Comparison of ENCODE assay signal across 15 cellular contexts in genomic region chr13:31367410-31367809, GRCh38.
DNase-seq lines count a peak whose midpoint lies in the region; ATAC-seq, FAIRE-seq and TF ChIP-seq lines count a peak whose summit lies in the region.
"Had no signal": no experiment of that assay in that cellular context is flagged by ENCODE, and none has a peak within 500 bp of the region (broad histone marks: within the 10 kb centered on the region; RNA-seq: fewer than 3 reads in every experiment).

No MANE protein-coding gene starts in this region.

- H3F3A ChIP-seq in PC-3 (ENCODE audit: low read length, unreplicated experiment): no peaks in the 10 kb centered on the region

- H3K27ac ChIP-seq in H1 (ENCODE audit: low read depth, low read length) (no peak overlapping the region), PC-3 (ENCODE audit: low read length) (no peak overlapping the region)
- H3K27ac ChIP-seq: 22Rv1, BLaER1 had no signal

- no peaks in the 10 kb centered on the region for H3K36me3 Mint-ChIP-seq in osteocyte (ENCODE audit: unreplicated experiment)
- H3K36me3 Mint-ChIP-seq: CD8-positive, alpha-beta memory T cell had no signal

- intact Hi-C loops in PC-3 (cut with micrococcal nuclease): no loop called here

- no peak overlapping the region for H3K27ac Mint-ChIP-seq in osteocyte (ENCODE audit: unreplicated experiment)
- H3K27ac Mint-ChIP-seq: CD8-positive, alpha-beta memory T cell had no signal

- TF ChIP-seq POLR2A in H1 (IDR thresholded peaks at IDR 0.05; ENCODE audit: control extremely low read depth in 1 of 2, low read depth in 2 of 2, low read length in 2 of 2): no peak

- H3K27me3 ChIP-seq in BE2C (peaks cover 5% of the 10 kb centered on the region), H1 (replicated peaks in 1 of 4; ENCODE audit: control insufficient read depth in 3 of 4, extremely low read depth in 1 of 4, insufficient read depth in 3 of 4, low read length in 3 of 4) (no peaks in the 10 kb centered on the region), PC-3 (ENCODE audit: low read length) (peaks cover 23% of the 10 kb centered on the region)
- H3K27me3 ChIP-seq: BLaER1 had no signal

- H3K4me1 Mint-ChIP-seq in osteocyte (ENCODE audit: unreplicated experiment): no peaks in the 10 kb centered on the region
- H3K4me1 Mint-ChIP-seq: CD8-positive, alpha-beta memory T cell had no signal

- H2BK120ac ChIP-seq in H1 (replicated peaks; ENCODE audit: low read depth, low read length): no peak overlapping the region

- TF ChIP-seq EP300 in Ishikawa (IDR thresholded peaks at IDR 0.05; ENCODE audit: borderline replicate concordance): no peak
- TF ChIP-seq EP300 in H1 (IDR thresholded peaks at IDR 0.05; ENCODE audit: borderline replicate concordance in 1 of 2, low read depth in 2 of 2, low read length in 2 of 2): no peak

- TF ChIP-seq RAD21 in Ishikawa (IDR thresholded peaks at IDR 0.05; ENCODE audit: low read depth) (peak; percentile 23; the same call in 1 of the 2 replicates), H1 (IDR thresholded peaks at IDR 0.05 in 1 of 2, conservative IDR thresholded peaks at IDR 0.05 in 1 of 2; ENCODE audit: low read depth in 2 of 2, low read length in 2 of 2) (peak; percentile 44 to 55)

- no peaks in the 10 kb centered on the region for H3K9me3 Mint-ChIP-seq in osteocyte (ENCODE audit: unreplicated experiment)

- H3K4me3 Mint-ChIP-seq in osteocyte (ENCODE audit: unreplicated experiment): no peak overlapping the region
- H3K4me3 Mint-ChIP-seq: CD8-positive, alpha-beta memory T cell; IgD-negative memory B cell had no signal

- H3K4me1 ChIP-seq in BE2C (no peaks in the 10 kb centered on the region), H1 (replicated peaks in 1 of 4; ENCODE audit: control insufficient read depth in 3 of 4, insufficient read depth in 4 of 4, low read length in 3 of 4) (no peaks in the 10 kb centered on the region), PC-3 (ENCODE audit: insufficient read depth, low read length) (no peaks in the 10 kb centered on the region)
- H3K4me1 ChIP-seq: BLaER1, Caco-2 had no signal

- H2AK5ac ChIP-seq in H1 (ENCODE audit: low read depth, low read length): no peak overlapping the region

- H3K9me3 ChIP-seq in BE2C (peaks cover 5% of the 10 kb centered on the region), H1 (ENCODE audit: insufficient read depth in 2 of 2, low read depth in 1 of 2, low read length in 1 of 2) (peaks cover 12 to 23% of the 10 kb centered on the region in 2 experiments), PC-3 (ENCODE audit: low read length) (no peaks in the 10 kb centered on the region)

- no peak overlapping the region for H4K91ac ChIP-seq in H1 (replicated peaks; ENCODE audit: insufficient read length, low read length)

- H3K4me2 ChIP-seq in H1 (ENCODE audit: insufficient read depth in 1 of 2, low read depth in 2 of 2, low read length in 2 of 2): no peak overlapping the region
- H3K4me2 ChIP-seq in PC-3 (ENCODE audit: low read length): no peak overlapping the region
- H3K4me2 ChIP-seq: BLaER1 had no signal

- H3K56ac ChIP-seq in H1 (replicated peaks; ENCODE audit: insufficient read length, low read depth, low read length): no peak overlapping the region

- no peaks in the 10 kb centered on the region for H3K23me2 ChIP-seq in H1 (ENCODE audit: low read depth, low read length)

- no peak overlapping the region for H4K5ac ChIP-seq in H1 (ENCODE audit: insufficient read length, low read depth, low read length)

- no peaks in the 10 kb centered on the region for H4K20me1 ChIP-seq in H1 (replicated peaks in 1 of 2; ENCODE audit: control insufficient read depth in 1 of 2, insufficient read depth in 2 of 2, low read length in 2 of 2)
- no peaks in the 10 kb centered on the region for H4K20me1 ChIP-seq in PC-3 (ENCODE audit: low read length)
- H4K20me1 ChIP-seq: BLaER1 had no signal

- H3K4me3 ChIP-seq in BE2C (ENCODE audit: low read depth, low read length) (no peak overlapping the region), H1 (ENCODE audit: extremely low read depth in 1 of 4, insufficient read depth in 2 of 4, low read depth in 3 of 4, low read length in 4 of 4) (no peak overlapping the region), PC-3 (ENCODE audit: low read length) (no peak overlapping the region)
- H3K4me3 ChIP-seq: BLaER1 had no signal

- H3K14ac ChIP-seq in H1 (ENCODE audit: insufficient read length): no peak overlapping the region

- no peaks in the 10 kb centered on the region; the same call in 1 of the 2 replicates for H3K79me1 ChIP-seq in H1 (ENCODE audit: low read depth, low read length)

- H2BK5ac ChIP-seq in H1 (ENCODE audit: low read depth, low read length): no peak overlapping the region

- H3K36me3 ChIP-seq in BE2C (no peaks in the 10 kb centered on the region), H1 (ENCODE audit: control insufficient read depth in 2 of 4, insufficient read depth in 4 of 4, low read length in 3 of 4) (no peaks in the 10 kb centered on the region), PC-3 (ENCODE audit: low read depth, low read length) (no peaks in the 10 kb centered on the region)
- H3K36me3 ChIP-seq: BLaER1 had no signal

- no peak overlapping the region for H3K9ac ChIP-seq in H1 (replicated peaks in 1 of 4; ENCODE audit: extremely low read depth in 1 of 4, low read depth in 3 of 4, low read length in 3 of 4)
- no peak overlapping the region for H3K9ac ChIP-seq in PC-3 (ENCODE audit: low read length)
- H3K9ac ChIP-seq: BLaER1 had no signal

- no peak overlapping the region for H3K23ac ChIP-seq in H1 (ENCODE audit: insufficient read length)

- no TSS peak for BruUV-seq in PC-3 (replicated peaks; lab: Mats Ljungman, UMichigan)

- peaks cover 8% of the 10 kb centered on the region for H3K27me3 Mint-ChIP-seq in osteocyte (ENCODE audit: unreplicated experiment)
- H3K27me3 Mint-ChIP-seq: IgD-negative memory B cell had no signal

- POLR2A ChIA-PET in H1 (lab: Charles Lee; ENCODE audit: partially characterized antibody): no interaction called here
- POLR2A ChIA-PET in PC-3 (lab: Charles Lee; ENCODE audit: unreplicated experiment): no interaction called here

- no peak overlapping the region for H2BK20ac ChIP-seq in H1 (ENCODE audit: low read length)

- H3K18ac ChIP-seq in H1 (ENCODE audit: extremely low read depth, low read length): no peak overlapping the region

- no peaks in the 10 kb centered on the region for H3K79me2 ChIP-seq in H1 (ENCODE audit: control insufficient read depth in 1 of 2, insufficient read depth in 2 of 2, low read length in 2 of 2)
- no peaks in the 10 kb centered on the region for H3K79me2 ChIP-seq in PC-3 (ENCODE audit: low read length)

- CTCF ChIA-PET in H1 (lab: Charles Lee; ENCODE audit: partially characterized antibody): interaction anchor here (1.3 kb wide), 1 partner anchor 43 kb away, joined by 4 read pairs; no protein-coding TSS in a partner anchor
- CTCF ChIA-PET in PC-3 (lab: Charles Lee): no interaction called here

- no peak overlapping the region for H4K8ac ChIP-seq in H1 (ENCODE audit: extremely low read depth, insufficient read depth, low read length)

- no peak for FAIRE-seq in H1 (lab: Jason Lieb, UNC)
- FAIRE-seq: GM12892 had no signal

- 85% methylated on average over 2 of the region's 2 CpGs; no CpG with 5 or more reads in 1 of the 2 experiments for WGBS in H1 (ENCODE audit: extremely low coverage in 1 of 2, insufficient coverage in 1 of 2, insufficient read length in 1 of 2, insufficient replicate concordance in 2 of 2, low coverage in 1 of 2, low lambda C conversion rate in 2 of 2, missing lambda C conversion rate in 1 of 2), 2 experiments

- TF ChIP-seq CTCF in BE2C (IDR thresholded peaks at IDR 0.05; ENCODE audit: low read depth, low read length): peak; percentile 14; the same call in 1 of the 2 replicates
- TF ChIP-seq CTCF in H1 (IDR thresholded peaks at IDR 0.05; ENCODE audit: control extremely low read depth in 1 of 3, insufficient read depth in 1 of 3, low read depth in 1 of 3, low read length in 3 of 3): peak in 2 of 3 experiments; percentile 21 to 30; a peak in 2 of 4 replicates
- TF ChIP-seq CTCF in osteocyte (IDR thresholded peaks at IDR 0.05): no peak
- TF ChIP-seq CTCF in PC-3 (conservative IDR thresholded peaks at IDR 0.05; ENCODE audit: low read depth, low read length): no peak

- H3K4ac ChIP-seq in H1 (replicated peaks; ENCODE audit: insufficient read length, low read depth, low read length): no peak overlapping the region

- no peak for ATAC-seq in PC-3

- H3K9me2 ChIP-seq in PC-3 (replicated peaks; ENCODE audit: low read length): no peaks in the 10 kb centered on the region

- no peak overlapping the region for H2BK12ac ChIP-seq in H1 (ENCODE audit: low read depth, low read length)

- H2BK15ac ChIP-seq in H1 (ENCODE audit: low read length): no peak overlapping the region

- no peak overlapping the region for H2AFZ ChIP-seq in H1 (ENCODE audit: low read length)
- no peak overlapping the region for H2AFZ ChIP-seq in PC-3 (ENCODE audit: low read length)

- DNase-seq in BE2C (no peak), H1 (ENCODE audit: low read depth in 1 of 2, low spot score in 2 of 2) (no peak), osteocyte (ENCODE audit: extremely low spot score, unreplicated experiment) (peak; percentile 36), PC-3 (no peak), SKM-1 treated with dmso at 0.1 percent for 144 hours (lab: John Stamatoyannopoulos, UW; ENCODE audit: unreplicated experiment) (no peak)
- DNase-seq in activated CD4-positive, alpha-beta T cell treated with anti-CD3 and anti-CD28 coated beads for 48 hours: no peak
- DNase-seq: Caco-2; CD8-positive, alpha-beta memory T cell; DND-41; GDM1 had no signal

TF ChIP-seq in Ishikawa, 13 proteins besides CTCF, POLR2A, EP300 and RAD21 (continues in another document):
- TF ChIP-seq TAF1 (IDR thresholded peaks at IDR 0.05; ENCODE audit: low read depth) (no peak), CREB1 (IDR thresholded peaks at IDR 0.05; ENCODE audit: low read depth) (no peak), TCF12 (IDR thresholded peaks at IDR 0.05; ENCODE audit: low read depth) (no peak), EGR1 (IDR thresholded peaks at IDR 0.05) (no peak)
- TF ChIP-seq, protein P1, sequence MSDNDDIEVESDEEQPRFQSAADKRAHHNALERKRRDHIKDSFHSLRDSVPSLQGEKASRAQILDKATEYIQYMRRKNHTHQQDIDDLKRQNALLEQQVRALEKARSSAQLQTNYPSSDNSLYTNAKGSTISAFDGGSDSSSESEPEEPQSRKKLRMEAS (IDR thresholded peaks at IDR 0.05): no peak

TF ChIP-seq in H1, 55 proteins besides CTCF, POLR2A, EP300 and RAD21 (continues in another document):
- TF ChIP-seq HDAC6 (IDR thresholded peaks at IDR 0.05; ENCODE audit: low read depth, low read length): no peak

Comparison
In these comparisons a context has a peak if more than half of its experiments do, and no peak if none do; other contexts are left out.
1. CTCF ChIP-seq: peak in BE2C (single experiment) and H1 (2 of 3); none in osteocyte (single experiment) and PC-3 (single experiment).